ENCODE assay signal across 8 cellular contexts in the genomic region with DNA sequence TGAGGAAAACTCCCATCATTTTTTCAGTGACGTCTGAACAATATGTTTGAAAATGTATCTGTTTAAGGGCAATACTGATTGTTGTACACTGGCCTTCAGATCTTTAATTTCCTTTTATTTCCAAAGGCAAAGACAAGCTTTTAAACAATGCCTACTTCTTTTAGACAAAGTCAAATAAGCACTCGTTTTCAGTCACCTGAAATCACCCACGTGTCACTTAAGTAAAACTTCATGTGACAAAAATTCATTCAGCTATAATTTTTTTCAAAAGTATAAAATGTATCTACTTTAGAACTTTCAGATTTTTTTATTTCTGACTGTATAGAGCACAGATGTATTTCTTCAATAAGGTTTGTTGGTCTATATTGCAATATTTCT.
DNase-seq lines count a peak whose midpoint lies in the region; ATAC-seq and TF ChIP-seq lines count a peak whose summit lies in the region.

No MANE protein-coding gene starts in this region.

- TF ChIP-seq POLR2A in breast epithelium (IDR thresholded peaks at IDR 0.05) (no peak), tibial nerve (IDR thresholded peaks at IDR 0.05) (no peak)

- H2AFZ ChIP-seq in SK-N-SH (ENCODE audit: low read depth), result no peak overlapping the region

- H3F3A ChIP-seq in SK-N-SH (replicated peaks; ENCODE audit: insufficient read depth), result peaks cover 40% of the 10 kb centered on the region

- H3K9me3 ChIP-seq in SK-N-SH, result no peaks in the 10 kb centered on the region
- no peaks in the 10 kb centered on the region for H3K9me3 ChIP-seq in breast epithelium
- no peaks in the 10 kb centered on the region for H3K9me3 ChIP-seq in lower lobe of right lung
- H3K9me3 ChIP-seq in tibial nerve, result no peaks in the 10 kb centered on the region

- TF ChIP-seq EP300 in SK-N-SH (IDR thresholded peaks at IDR 0.05; ENCODE audit: borderline replicate concordance in 1 of 2, low read depth in 1 of 2, low read length in 1 of 2) (no peak), tibial nerve (IDR thresholded peaks at IDR 0.05) (no peak)

- intact Hi-C loops in breast epithelium (cut with DNase I; ENCODE audit: low total_unique reads), result loop anchor here (5.0 kb wide), 1 partner anchor 129 kb away; no protein-coding TSS in a partner anchor
- intact Hi-C loops in lower lobe of right lung (cut with DNase I), result loop anchor here (10.0 kb wide), 1 partner anchor 207 kb away; no protein-coding TSS in a partner anchor

- no peak for TF ChIP-seq RAD21 in SK-N-SH (IDR thresholded peaks at IDR 0.05; ENCODE audit: low read length)

- no peak for ATAC-seq in SK-N-SH treated with all-trans-retinoic acid at 6 μM for 48 hours
- no peak for ATAC-seq in lower lobe of right lung

- CTCF ChIA-PET in SK-N-SH (lab: Yijun Ruan, JAX), result interaction anchor here (0.7 to 3.8 kb wide), 5 partner anchors 10 to 139 kb away, joined by 3 to 16 read pairs (median 5); no protein-coding TSS in a partner anchor

- peak overlapping the region; percentile 92 for H3K9ac ChIP-seq in SK-N-SH

- no peaks in the 10 kb centered on the region for H3K27me3 ChIP-seq in SK-N-SH (ENCODE audit: insufficient read depth)
- H3K27me3 ChIP-seq in breast epithelium, result peaks cover 0 to 4% of the 10 kb centered on the region in 2 donors
- no peaks in the 10 kb centered on the region for H3K27me3 ChIP-seq in lower lobe of right lung (ENCODE audit: low read depth)
- no peaks in the 10 kb centered on the region for H3K27me3 ChIP-seq in tibial nerve

- H3K4me1 ChIP-seq in SK-N-SH (ENCODE audit: control insufficient read depth in 1 of 2, insufficient read depth in 2 of 2, low read depth in 1 of 2, low read length in 1 of 2) (peaks cover 17 to 23% of the 10 kb centered on the region in 2 experiments; a peak in 3 of 4 replicates), breast epithelium (no peaks in the 10 kb centered on the region), lower lobe of right lung (peaks cover 7% of the 10 kb centered on the region), tibial nerve (peaks cover 0 to 69% (median 8%) of the 10 kb centered on the region in 4 donors)

- H4K20me1 ChIP-seq in SK-N-SH (ENCODE audit: insufficient read depth), result peaks cover 52% of the 10 kb centered on the region

- WGBS in SK-N-SH (ENCODE audit: low lambda C conversion rate), result 21% methylated on average over 3 of the region's 3 CpGs
- WGBS in tibial nerve, 2 donors, result 10 to 25% methylated on average over 3 of the region's 3 CpGs

- DNase-seq in SK-N-SH (no peak), breast epithelium (ENCODE audit: low spot score in 2 of 2) (no peak), lower lobe of right lung (no peak), tibial nerve (ENCODE audit: low spot score in 2 of 2) (no peak), inferior parietal cortex (ENCODE audit: extremely low spot score) (no peak), NCI-H748 (lab: John Stamatoyannopoulos, UW; ENCODE audit: unreplicated experiment) (no peak)
- no peak for DNase-seq in stimulated activated CD4-positive, alpha-beta T cell treated with anti-CD3 and anti-CD28 coated beads, Interleukin-4, amount 100 ng/mL, for 24 hours

- POLR2A ChIA-PET in SK-N-SH (lab: Yijun Ruan, JAX), result interaction anchor here (0.8 kb wide), 1 partner anchor 10 kb away, joined by 3 read pairs; no protein-coding TSS in a partner anchor

- H3K4me3 ChIP-seq in SK-N-SH (ENCODE audit: low read depth in 2 of 2, low read length in 1 of 2), result peak overlapping the region; percentile 80 to 95; a peak in 3 of 4 replicates
- H3K4me3 ChIP-seq in breast epithelium, result peak overlapping the region in 1 of 3 donors; percentile 1
- H3K4me3 ChIP-seq in lower lobe of right lung, result peak overlapping the region; percentile 67
- H3K4me3 ChIP-seq in tibial nerve, result peak overlapping the region in 3 of 4 donors; percentile 70 to 88 (median 77)

- peak overlapping the region; percentile 72 to 82; a peak in 3 of 4 replicates for H3K27ac ChIP-seq in SK-N-SH (ENCODE audit: low read depth in 2 of 2, low read length in 1 of 2)
- peak overlapping the region; percentile 6 to 28 for H3K27ac ChIP-seq in breast epithelium
- peak overlapping the region; percentile 56 for H3K27ac ChIP-seq in lower lobe of right lung
- peak overlapping the region; percentile 84 to 98 (median 90) for H3K27ac ChIP-seq in tibial nerve

- TF ChIP-seq CTCF in SK-N-SH (IDR thresholded peaks at IDR 0.05) (no peak), breast epithelium (IDR thresholded peaks at IDR 0.05) (no peak), lower lobe of right lung (IDR thresholded peaks at IDR 0.05) (no peak), tibial nerve (IDR thresholded peaks at IDR 0.05) (no peak)

- H3K9me2 ChIP-seq in SK-N-SH, result no peaks in the 10 kb centered on the region

- H3K36me3 ChIP-seq in SK-N-SH (replicated peaks in 1 of 2; ENCODE audit: control insufficient read depth in 1 of 2, insufficient read depth in 2 of 2, low read length in 1 of 2), result peaks cover 0 to 2% of the 10 kb centered on the region in 2 experiments
- H3K36me3 ChIP-seq in breast epithelium, result no peaks in the 10 kb centered on the region
- H3K36me3 ChIP-seq in lower lobe of right lung, result no peaks in the 10 kb centered on the region
- H3K36me3 ChIP-seq in tibial nerve, result no peaks in the 10 kb centered on the region

- H3K79me2 ChIP-seq in SK-N-SH (ENCODE audit: insufficient read depth), result peaks cover 90% of the 10 kb centered on the region

- H3K4me2 ChIP-seq in SK-N-SH, result peak overlapping the region; percentile 80

TF ChIP-seq in SK-N-SH, 30 proteins besides CTCF, POLR2A, EP300 and RAD21 (continues in another document):
- TF ChIP-seq MXI1 (IDR thresholded peaks at IDR 0.05; ENCODE audit: low read depth, low read length) (no peak), RXRA (IDR thresholded peaks at IDR 0.05; ENCODE audit: borderline replicate concordance, low read depth) (no peak), EZH2phosphoT487 (IDR thresholded peaks at IDR 0.05; ENCODE audit: borderline replicate concordance, low read depth) (no peak), RFX5 (IDR thresholded peaks at IDR 0.05; ENCODE audit: low read length) (no peak), SIN3A (IDR thresholded peaks at IDR 0.05; ENCODE audit: borderline replicate concordance, low read depth, low read length) (no peak), YY1 (IDR thresholded peaks at IDR 0.05; ENCODE audit: low read depth) (no peak)
- TF ChIP-seq, protein P1, sequence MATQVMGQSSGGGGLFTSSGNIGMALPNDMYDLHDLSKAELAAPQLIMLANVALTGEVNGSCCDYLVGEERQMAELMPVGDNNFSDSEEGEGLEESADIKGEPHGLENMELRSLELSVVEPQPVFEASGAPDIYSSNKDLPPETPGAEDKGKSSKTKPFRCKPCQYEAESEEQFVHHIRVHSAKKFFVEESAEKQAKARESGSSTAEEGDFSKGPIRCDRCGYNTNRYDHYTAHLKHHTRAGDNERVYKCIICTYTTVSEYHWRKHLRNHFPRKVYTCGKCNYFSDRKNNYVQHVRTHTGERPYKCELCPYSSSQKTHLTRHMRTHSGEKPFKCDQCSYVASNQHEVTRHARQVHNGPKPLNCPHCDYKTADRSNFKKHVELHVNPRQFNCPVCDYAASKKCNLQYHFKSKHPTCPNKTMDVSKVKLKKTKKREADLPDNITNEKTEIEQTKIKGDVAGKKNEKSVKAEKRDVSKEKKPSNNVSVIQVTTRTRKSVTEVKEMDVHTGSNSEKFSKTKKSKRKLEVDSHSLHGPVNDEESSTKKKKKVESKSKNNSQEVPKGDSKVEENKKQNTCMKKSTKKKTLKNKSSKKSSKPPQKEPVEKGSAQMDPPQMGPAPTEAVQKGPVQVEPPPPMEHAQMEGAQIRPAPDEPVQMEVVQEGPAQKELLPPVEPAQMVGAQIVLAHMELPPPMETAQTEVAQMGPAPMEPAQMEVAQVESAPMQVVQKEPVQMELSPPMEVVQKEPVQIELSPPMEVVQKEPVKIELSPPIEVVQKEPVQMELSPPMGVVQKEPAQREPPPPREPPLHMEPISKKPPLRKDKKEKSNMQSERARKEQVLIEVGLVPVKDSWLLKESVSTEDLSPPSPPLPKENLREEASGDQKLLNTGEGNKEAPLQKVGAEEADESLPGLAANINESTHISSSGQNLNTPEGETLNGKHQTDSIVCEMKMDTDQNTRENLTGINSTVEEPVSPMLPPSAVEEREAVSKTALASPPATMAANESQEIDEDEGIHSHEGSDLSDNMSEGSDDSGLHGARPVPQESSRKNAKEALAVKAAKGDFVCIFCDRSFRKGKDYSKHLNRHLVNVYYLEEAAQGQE (IDR thresholded peaks at IDR 0.05; ENCODE audit: low read depth, low read length), result no peak

TF ChIP-seq in SK-N-SH treated with all-trans-retinoic acid at 6 μM for 48 hours, 23 proteins besides CTCF, POLR2A, EP300 and RAD21:
- no peak for TF ChIP-seq ZNF8 (CRISPR knock-in tag; IDR thresholded peaks at IDR 0.05)
- TF ChIP-seq OSR1 (CRISPR knock-in tag; IDR thresholded peaks at IDR 0.05), result no peak
- TF ChIP-seq, protein P2, sequence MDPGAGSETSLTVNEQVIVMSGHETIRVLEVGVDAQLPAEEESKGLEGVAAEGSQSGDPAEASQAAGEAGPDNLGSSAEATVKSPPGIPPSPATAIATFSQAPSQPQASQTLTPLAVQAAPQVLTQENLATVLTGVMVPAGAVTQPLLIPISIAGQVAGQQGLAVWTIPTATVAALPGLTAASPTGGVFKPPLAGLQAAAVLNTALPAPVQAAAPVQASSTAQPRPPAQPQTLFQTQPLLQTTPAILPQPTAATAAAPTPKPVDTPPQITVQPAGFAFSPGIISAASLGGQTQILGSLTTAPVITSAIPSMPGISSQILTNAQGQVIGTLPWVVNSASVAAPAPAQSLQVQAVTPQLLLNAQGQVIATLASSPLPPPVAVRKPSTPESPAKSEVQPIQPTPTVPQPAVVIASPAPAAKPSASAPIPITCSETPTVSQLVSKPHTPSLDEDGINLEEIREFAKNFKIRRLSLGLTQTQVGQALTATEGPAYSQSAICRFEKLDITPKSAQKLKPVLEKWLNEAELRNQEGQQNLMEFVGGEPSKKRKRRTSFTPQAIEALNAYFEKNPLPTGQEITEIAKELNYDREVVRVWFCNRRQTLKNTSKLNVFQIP (CRISPR knock-in tag; IDR thresholded peaks at IDR 0.05; ENCODE audit: borderline replicate concordance, low read depth), result no peak
- TF ChIP-seq ZNF565 (CRISPR knock-in tag; conservative IDR thresholded peaks at IDR 0.05; ENCODE audit: low read depth), result no peak

Comparison
In these comparisons a context has a peak if more than half of its experiments do, and no peak if none do; other contexts are left out.
1. H3K27ac ChIP-seq: peak in every context shown above with its lines; median percentile 90 in tibial nerve; 77 in SK-N-SH; 56 in lower lobe of right lung; 17 in breast epithelium.